18 cellular contexts compared by ENCODE assay signal in the genomic region with DNA sequence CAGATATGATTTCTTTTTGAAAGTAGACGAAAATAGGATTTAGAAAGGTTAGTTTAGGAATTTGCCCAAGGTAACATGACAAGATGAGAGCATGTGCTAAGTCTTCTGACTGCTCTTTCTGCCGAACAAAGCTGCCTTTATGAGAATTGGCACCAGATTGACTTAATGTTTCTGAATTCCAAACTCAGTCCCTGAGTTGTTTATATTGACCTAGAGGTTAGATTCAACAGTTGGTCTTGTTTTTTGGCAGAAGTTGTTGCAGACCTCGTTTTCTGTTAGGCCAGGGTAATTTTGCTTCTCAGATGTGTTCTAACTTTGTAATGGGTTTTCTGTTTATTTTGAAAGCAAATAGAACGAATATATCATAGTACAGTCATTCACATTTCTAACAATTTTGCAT.
A peak's percentile ranks its signal among the peaks of the same experiment; 100 is the strongest.
DNase-seq lines count a peak whose midpoint lies in the region; ATAC-seq, FAIRE-seq and TF ChIP-seq lines count a peak whose summit lies in the region.
"Had no signal": no experiment of that assay in that cellular context is flagged by ENCODE, and none has a peak within 500 bp of the region (broad histone marks: within the 10 kb centered on the region; RNA-seq: fewer than 3 reads in every experiment).

No MANE protein-coding gene starts in this region.

- H3K36me3 ChIP-seq in HepG2 (replicated peaks in 1 of 2; ENCODE audit: control insufficient read depth in 1 of 2, insufficient read depth in 2 of 2, low read length in 2 of 2): peaks cover 3 to 28% of the 10 kb centered on the region in 2 experiments; a peak in 4 of 5 replicates
- peaks cover 0 to 36% (median 7%) of the 10 kb centered on the region in 3 donors for H3K36me3 ChIP-seq in tibial nerve

- ATAC-seq in HepG2 (peak; percentile 23; the same call in 1 of the 3 replicates), SK-N-SH treated with all-trans-retinoic acid at 6 μM for 48 hours (no peak)

- peaks cover 20% of the 10 kb centered on the region for H3K36me3 Mint-ChIP-seq in chondrocyte (ENCODE audit: low read depth)

- no peaks in the 10 kb centered on the region for H3K9me3 ChIP-seq in HepG2 (ENCODE audit: low read length)
- no peaks in the 10 kb centered on the region for H3K9me3 ChIP-seq in tibial nerve
- H3K9me3 ChIP-seq: ascending aorta, transverse colon had no signal

- TF ChIP-seq CTCF in chondrocyte (IDR thresholded peaks at IDR 0.05): no peak
- TF ChIP-seq CTCF in HepG2 (CRISPR knock-in tag; IDR thresholded peaks at IDR 0.05): no peak
- no peak for TF ChIP-seq CTCF in tibial nerve (IDR thresholded peaks at IDR 0.05)

- H2AFZ ChIP-seq in HepG2 (ENCODE audit: low read length): no peak overlapping the region

- WGBS in HepG2 (ENCODE audit: low lambda C conversion rate): 43% methylated on average over 4 of the region's 4 CpGs
- WGBS in tibial nerve, 2 donors: 17 to 23% methylated on average over 4 of the region's 4 CpGs

- H3K9ac ChIP-seq in HepG2 (ENCODE audit: insufficient read depth, low read depth, low read length): peak overlapping the region; percentile 35

- peaks cover 33% of the 10 kb centered on the region for H3K4me1 Mint-ChIP-seq in chondrocyte (ENCODE audit: low read depth)
- H3K4me1 Mint-ChIP-seq: memory B cell had no signal

- H4K20me1 ChIP-seq in HepG2 (ENCODE audit: insufficient read depth, low read length): no peaks in the 10 kb centered on the region

- H3K9me3 Mint-ChIP-seq in chondrocyte (ENCODE audit: low read depth): peaks cover 5% of the 10 kb centered on the region
- H3K9me3 Mint-ChIP-seq: memory B cell had no signal

- H3K4me3 ChIP-seq in HepG2 (replicated peaks in 1 of 3; ENCODE audit: insufficient read depth in 1 of 3, low read depth in 2 of 3, low read length in 3 of 3) (no peak overlapping the region), tibial nerve (no peak overlapping the region)
- H3K4me3 ChIP-seq: ascending aorta, transverse colon had no signal

- H3K4me2 ChIP-seq in HepG2 (ENCODE audit: low read depth, low read length): peak overlapping the region; percentile 15; the same call in 1 of the 2 replicates

- no peak for TF ChIP-seq RAD21 in HepG2 (CRISPR knock-in tag; IDR thresholded peaks at IDR 0.05)

- H3K4me1 ChIP-seq in HepG2 (ENCODE audit: insufficient read depth, low read length) (peaks cover 72% of the 10 kb centered on the region), tibial nerve (peaks cover 0 to 57% (median 16%) of the 10 kb centered on the region in 4 donors)

- H3K27me3 ChIP-seq in HepG2 (ENCODE audit: control insufficient read depth in 1 of 2, insufficient read depth in 2 of 2, low read length in 2 of 2) (no peaks in the 10 kb centered on the region), tibial nerve (no peaks in the 10 kb centered on the region)
- H3K27me3 ChIP-seq: ascending aorta, transverse colon had no signal

- H3K27ac ChIP-seq in HepG2 (ENCODE audit: extremely low read length, insufficient read depth, low read length): peak overlapping the region; percentile 83
- peak overlapping the region in 3 of 4 donors; percentile 54 to 78 (median 55) for H3K27ac ChIP-seq in tibial nerve
- H3K27ac ChIP-seq: ascending aorta, C4-2B, transverse colon, WERI-Rb-1 had no signal

- H3K27me3 Mint-ChIP-seq in chondrocyte (ENCODE audit: low read depth): no peaks in the 10 kb centered on the region
- H3K27me3 Mint-ChIP-seq: memory B cell had no signal

- no peak overlapping the region for H3K4me3 Mint-ChIP-seq in chondrocyte (ENCODE audit: unreplicated experiment)
- H3K4me3 Mint-ChIP-seq: memory B cell had no signal

- CTCF ChIA-PET in HepG2 (lab: Yijun Ruan, JAX; ENCODE audit: low intra/inter-chr PET ratio, low total read pairs): no interaction called here

- FAIRE-seq in HepG2 (lab: Jason Lieb, UNC): no peak

- peak overlapping the region; percentile 32 for H3K27ac Mint-ChIP-seq in chondrocyte (ENCODE audit: unreplicated experiment)
- H3K27ac Mint-ChIP-seq: memory B cell had no signal

- POLR2A ChIA-PET in HepG2 (lab: Yijun Ruan, JAX): no interaction called here

- in situ Hi-C loops in HepG2 (cut with HindIII; ENCODE audit: extremely low pct_ligation_motif_present, low pct_unique_long_range_greater_than_20kb): no loop called here

- peaks cover 67% of the 10 kb centered on the region for H3K79me2 ChIP-seq in HepG2 (ENCODE audit: insufficient read depth, low read length)

- DNase-seq in M059J (ENCODE audit: low read depth): peak; percentile 64
- no peak for DNase-seq in chondrocyte (ENCODE audit: low spot score)
- peak; percentile 75 for DNase-seq in HepG2 (ENCODE audit: low spot score)
- no peak for DNase-seq in tibial nerve (ENCODE audit: low spot score in 2 of 2)
- no peak for DNase-seq in SW480 (ENCODE audit: low spot score)
- no peak for DNase-seq in activated CD8-positive, alpha-beta memory T cell treated with anti-CD3 and anti-CD28 coated beads, Interleukin-2, amount 50 U/mL, for 4 hours
- DNase-seq: activated gamma-delta T cell treated with Interleukin-2 at 50 U/mL for 16 hours; DMS79 treated with DMSO at 0.1 percent for 48 hours; NCI-H2081; stimulated activated CD4-positive, alpha-beta T cell treated with anti-CD3 and anti-CD28 coated beads, Interleukin-2, amount 100 ng/mL, for 48 hours; stimulated activated CD8-positive, alpha-beta memory T cell treated with anti-CD3 and anti-CD28 coated beads, Interleukin-4, amount 100 ng/mL, for 48 hours; T-helper 1 cell; transverse colon; WERI-Rb-1 had no signal

- BruUV-seq in HepG2 (replicated peaks; lab: Mats Ljungman, UMichigan): no TSS peak

- TF ChIP-seq EP300 in HepG2 (IDR thresholded peaks at IDR 0.05; ENCODE audit: low read depth in 2 of 2, low read length in 2 of 2) (no peak), HepG2 (CRISPR knock-in tag; IDR thresholded peaks at IDR 0.05; ENCODE audit: borderline replicate concordance) (no peak), tibial nerve (IDR thresholded peaks at IDR 0.05) (peak; percentile 60 to 74)

- intact Hi-C loops in HepG2 (cut with micrococcal nuclease; ENCODE audit: unreplicated experiment): no loop called here

- TF ChIP-seq POLR2A in HepG2 (IDR thresholded peaks at IDR 0.05; ENCODE audit: insufficient read depth in 1 of 2, low read depth in 2 of 2, low read length in 2 of 2): no peak
- TF ChIP-seq POLR2A in tibial nerve (IDR thresholded peaks at IDR 0.05): no peak

TF ChIP-seq in HepG2, 621 proteins besides CTCF, POLR2A, EP300 and RAD21 (continues in another document):
- peak; percentile 13; the same call in 1 of the 2 replicates for TF ChIP-seq FOXA3 (CRISPR knock-in tag; IDR thresholded peaks at IDR 0.05)
- no peak for TF ChIP-seq NR2F6 (IDR thresholded peaks at IDR 0.05)
- TF ChIP-seq NR2F6 (CRISPR knock-in tag; IDR thresholded peaks at IDR 0.05): peak; percentile 8; the same call in 1 of the 2 replicates
- no peak for TF ChIP-seq ZNF589 (CRISPR knock-in tag; conservative IDR thresholded peaks at IDR 0.05)
- peak; percentile 27; the same call in 1 of the 2 replicates for TF ChIP-seq HMG20A (CRISPR knock-in tag; IDR thresholded peaks at IDR 0.05; ENCODE audit: borderline replicate concordance)
- peak; percentile 26; the same call in 1 of the 2 replicates for TF ChIP-seq SAP130 (CRISPR knock-in tag; IDR thresholded peaks at IDR 0.05; ENCODE audit: low read depth)
- no peak for TF ChIP-seq MBD4 (IDR thresholded peaks at IDR 0.05; ENCODE audit: borderline replicate concordance, low read length)

TF ChIP-seq in SK-N-SH treated with all-trans-retinoic acid at 6 μM for 48 hours, 23 proteins besides CTCF, POLR2A, EP300 and RAD21 (continues in another document):
- TF ChIP-seq, protein P1, sequence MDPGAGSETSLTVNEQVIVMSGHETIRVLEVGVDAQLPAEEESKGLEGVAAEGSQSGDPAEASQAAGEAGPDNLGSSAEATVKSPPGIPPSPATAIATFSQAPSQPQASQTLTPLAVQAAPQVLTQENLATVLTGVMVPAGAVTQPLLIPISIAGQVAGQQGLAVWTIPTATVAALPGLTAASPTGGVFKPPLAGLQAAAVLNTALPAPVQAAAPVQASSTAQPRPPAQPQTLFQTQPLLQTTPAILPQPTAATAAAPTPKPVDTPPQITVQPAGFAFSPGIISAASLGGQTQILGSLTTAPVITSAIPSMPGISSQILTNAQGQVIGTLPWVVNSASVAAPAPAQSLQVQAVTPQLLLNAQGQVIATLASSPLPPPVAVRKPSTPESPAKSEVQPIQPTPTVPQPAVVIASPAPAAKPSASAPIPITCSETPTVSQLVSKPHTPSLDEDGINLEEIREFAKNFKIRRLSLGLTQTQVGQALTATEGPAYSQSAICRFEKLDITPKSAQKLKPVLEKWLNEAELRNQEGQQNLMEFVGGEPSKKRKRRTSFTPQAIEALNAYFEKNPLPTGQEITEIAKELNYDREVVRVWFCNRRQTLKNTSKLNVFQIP (CRISPR knock-in tag; IDR thresholded peaks at IDR 0.05; ENCODE audit: borderline replicate concordance, low read depth): no peak
- TF ChIP-seq ESRRG (CRISPR knock-in tag; IDR thresholded peaks at IDR 0.05) (no peak), CSDC2 (CRISPR knock-in tag; IDR thresholded peaks at IDR 0.05) (no peak), ZNF8 (CRISPR knock-in tag; IDR thresholded peaks at IDR 0.05) (no peak), OSR1 (CRISPR knock-in tag; IDR thresholded peaks at IDR 0.05) (no peak), TOX (CRISPR knock-in tag; IDR thresholded peaks at IDR 0.05; ENCODE audit: borderline replicate concordance) (no peak), ZNF565 (CRISPR knock-in tag; conservative IDR thresholded peaks at IDR 0.05; ENCODE audit: low read depth) (no peak), ZNF70 (CRISPR knock-in tag; IDR thresholded peaks at IDR 0.05) (no peak)
- TF ChIP-seq, protein P2, sequence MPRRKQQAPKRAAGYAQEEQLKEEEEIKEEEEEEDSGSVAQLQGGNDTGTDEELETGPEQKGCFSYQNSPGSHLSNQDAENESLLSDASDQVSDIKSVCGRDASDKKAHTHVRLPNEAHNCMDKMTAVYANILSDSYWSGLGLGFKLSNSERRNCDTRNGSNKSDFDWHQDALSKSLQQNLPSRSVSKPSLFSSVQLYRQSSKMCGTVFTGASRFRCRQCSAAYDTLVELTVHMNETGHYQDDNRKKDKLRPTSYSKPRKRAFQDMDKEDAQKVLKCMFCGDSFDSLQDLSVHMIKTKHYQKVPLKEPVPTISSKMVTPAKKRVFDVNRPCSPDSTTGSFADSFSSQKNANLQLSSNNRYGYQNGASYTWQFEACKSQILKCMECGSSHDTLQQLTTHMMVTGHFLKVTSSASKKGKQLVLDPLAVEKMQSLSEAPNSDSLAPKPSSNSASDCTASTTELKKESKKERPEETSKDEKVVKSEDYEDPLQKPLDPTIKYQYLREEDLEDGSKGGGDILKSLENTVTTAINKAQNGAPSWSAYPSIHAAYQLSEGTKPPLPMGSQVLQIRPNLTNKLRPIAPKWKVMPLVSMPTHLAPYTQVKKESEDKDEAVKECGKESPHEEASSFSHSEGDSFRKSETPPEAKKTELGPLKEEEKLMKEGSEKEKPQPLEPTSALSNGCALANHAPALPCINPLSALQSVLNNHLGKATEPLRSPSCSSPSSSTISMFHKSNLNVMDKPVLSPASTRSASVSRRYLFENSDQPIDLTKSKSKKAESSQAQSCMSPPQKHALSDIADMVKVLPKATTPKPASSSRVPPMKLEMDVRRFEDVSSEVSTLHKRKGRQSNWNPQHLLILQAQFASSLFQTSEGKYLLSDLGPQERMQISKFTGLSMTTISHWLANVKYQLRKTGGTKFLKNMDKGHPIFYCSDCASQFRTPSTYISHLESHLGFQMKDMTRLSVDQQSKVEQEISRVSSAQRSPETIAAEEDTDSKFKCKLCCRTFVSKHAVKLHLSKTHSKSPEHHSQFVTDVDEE (CRISPR knock-in tag; IDR thresholded peaks at IDR 0.05): no peak

Comparison
In these comparisons a context has a peak if more than half of its experiments do, and no peak if none do; other contexts are left out.
1. DNase-seq: peak in M059J (single experiment) and HepG2 (single experiment); none in chondrocyte (single experiment), tibial nerve (0 of 2), SW480 (single experiment) and activated CD8-positive, alpha-beta memory T cell treated with anti-CD3 and anti-CD28 coated beads, Interleukin-2, amount 50 U/mL, for 4 hours (single experiment).